ENCODE assay signal across 9 cellular contexts in the genomic region with DNA sequence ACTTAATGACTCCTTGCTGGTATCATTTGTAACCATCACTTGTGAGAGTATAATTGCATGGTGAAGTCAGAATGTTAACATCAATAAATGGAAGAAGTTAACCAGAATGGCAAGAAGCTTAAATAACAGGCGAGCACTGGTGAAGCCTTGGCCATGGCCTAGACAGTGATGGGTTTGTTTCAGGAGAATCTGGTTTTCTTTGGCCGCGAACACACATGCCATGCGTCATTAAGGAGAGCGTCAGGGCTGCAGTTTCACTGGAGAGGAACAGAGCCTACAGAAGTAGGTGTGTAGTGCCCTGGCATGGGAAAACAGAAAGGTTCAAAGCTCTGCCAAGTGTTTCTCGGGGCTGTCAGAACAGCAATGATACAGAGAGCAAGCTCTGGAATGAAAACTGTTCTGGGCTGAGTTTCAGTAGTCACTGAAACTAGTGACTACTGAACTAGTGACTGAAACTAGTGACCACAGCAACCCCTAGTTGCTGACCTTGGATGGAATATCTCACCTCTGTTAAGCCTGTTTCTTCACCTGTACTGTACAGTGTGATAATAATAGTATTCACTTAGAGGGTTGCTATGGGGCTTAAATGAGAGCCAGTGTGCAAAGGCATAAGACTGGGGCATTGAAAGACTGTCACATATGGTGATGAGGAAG.
DNase-seq lines count a peak whose midpoint lies in the region; ATAC-seq and TF ChIP-seq lines count a peak whose summit lies in the region.
"Had no signal": no experiment of that assay in that cellular context is flagged by ENCODE, and none has a peak within 500 bp of the region (broad histone marks: within the 10 kb centered on the region; RNA-seq: fewer than 3 reads in every experiment).

No MANE protein-coding gene starts in this region.

- ATAC-seq in GM19438 (IDR thresholded peaks at IDR 0.05; ENCODE audit: low read depth, unreplicated experiment) (peak; percentile 92), HG03039 (IDR thresholded peaks at IDR 0.05; ENCODE audit: unreplicated experiment) (peak; percentile 92)

- DNase-seq in GM10248 (ENCODE audit: extremely low spot score) (peak; percentile 29), caudate nucleus (lab: John Stamatoyannopoulos, UW) (peak in 3 of 61 donors; percentile 4 to 15 (median 6)), hepatic stellate cell (ENCODE audit: low spot score) (no peak), NCI-H510A (lab: John Stamatoyannopoulos, UW) (no peak), NCI-H2227 (lab: John Stamatoyannopoulos, UW; ENCODE audit: unreplicated experiment) (no peak)
- DNase-seq in stimulated activated naive CD4-positive, alpha-beta T cell (lab: John Stamatoyannopoulos, UW): no peak
- DNase-seq: activated CD4-positive, alpha-beta T cell treated with anti-CD3 and anti-CD28 coated beads, Interleukin-2, amount 50 U/mL, for 4 hours had no signal

- H3K27ac ChIP-seq in caudate nucleus (ENCODE audit: low read depth, low read length): peak overlapping the region; percentile 9

- no peak for TF ChIP-seq CTCF in GM10248 (IDR thresholded peaks at IDR 0.05; ENCODE audit: control extremely low read depth, extremely low read depth, low read depth, missing control alignments)

- POLR2A ChIA-PET in GM10248 (lab: Yijun Ruan, JAX): interaction anchor here (0.9 kb wide), 1 partner anchor 688 kb away, joined by 3 read pairs; no protein-coding TSS in a partner anchor

- CTCF ChIA-PET in GM10248 (lab: Yijun Ruan, JAX): interaction anchor here (0.6 to 2.8 kb wide), 11 partner anchors 12 to 114 kb away, joined by 3 to 16 read pairs (median 4); no protein-coding TSS in a partner anchor
